33 cellular contexts compared by ENCODE assay signal in genomic region chr6:22727709-22728108, GRCh38.
DNase-seq lines count a peak whose midpoint lies in the region; ATAC-seq, FAIRE-seq and TF ChIP-seq lines count a peak whose summit lies in the region.
"Had no signal": no experiment of that assay in that cellular context is flagged by ENCODE, and none has a peak within 500 bp of the region (broad histone marks: within the 10 kb centered on the region; RNA-seq: fewer than 3 reads in every experiment).

No MANE protein-coding gene starts in this region.

- no peaks in the 10 kb centered on the region for H3K4me1 Mint-ChIP-seq in endodermal cell

- no peak overlapping the region for H3K27ac Mint-ChIP-seq in endodermal cell
- H3K27ac Mint-ChIP-seq: activated T-cell treated with anti-CD3 and anti-CD28 coated beads, Interleukin-2, amount 50 U/mL, for 72 hours; dendritic cell treated with granulocyte-macrophage colony-stimulating factor and Interleukin-4, amounts not matched to agents 40 ng/mL and 50 ng/mL, for 4 days; natural killer cell treated with Interleukin-12 subunit alpha and Interleukin-12 subunit beta and Interleukin-15 and Interleukin-18, amount 100 ng/mL, for 72 hours had no signal

- H2AK5ac ChIP-seq in mesenchymal stem cell (ENCODE audit: low read length, severe bottlenecking), result no peak overlapping the region

- no peak overlapping the region for H2BK120ac ChIP-seq in mesenchymal stem cell (ENCODE audit: low read depth, low read length)

- H2AFZ ChIP-seq in mesenchymal stem cell (ENCODE audit: low read depth, low read length), result no peak overlapping the region

- no peak overlapping the region for H3K4me2 ChIP-seq in mesenchymal stem cell (ENCODE audit: low read length, poor library complexity, severe bottlenecking)
- H3K4me2 ChIP-seq: BLaER1 treated with 17β-estradiol and CSF1 and Interleukin-3, amounts not matched to agents 10 nM and 100 nM had no signal

- peak; percentile 53 for ATAC-seq in sciatic nerve
- ATAC-seq in GM21423 (IDR thresholded peaks at IDR 0.05; ENCODE audit: unreplicated experiment), result no peak
- ATAC-seq: activated CD4-positive, CD25-positive, alpha-beta regulatory T cell treated with anti-CD3 and anti-CD28 coated beads, Interleukin-2, amount 50 U/mL, for 24 hours; activated T-cell treated with anti-CD3 and anti-CD28 coated beads, Interleukin-2, amount 50 U/mL, for 72 hours; esophagus mucosa; gastroesophageal sphincter; mucosa of descending colon; natural killer cell treated with Interleukin-12 subunit alpha and Interleukin-12 subunit beta and Interleukin-15 and Interleukin-18, amount 100 ng/mL, for 72 hours; PC-3; right cardiac atrium; SK-N-SH treated with all-trans-retinoic acid at 6 μM for 48 hours; stimulated activated naive CD8-positive, alpha-beta T cell treated with anti-CD3 and anti-CD28 coated beads, Interleukin-15, Interleukin-2, amounts not matched to agents 100 U/mL and 50 U/mL, for 24 hours had no signal

- no peak overlapping the region for H3K14ac ChIP-seq in mesenchymal stem cell (ENCODE audit: low read length in 2 of 2)

- H4K8ac ChIP-seq in mesenchymal stem cell (ENCODE audit: low read length), result no peak overlapping the region

- H3K36me3 ChIP-seq in mesenchymal stem cell (ENCODE audit: control insufficient read depth in 1 of 2, insufficient read depth in 2 of 2, low read depth in 1 of 2, low read length in 2 of 2), result no peaks in the 10 kb centered on the region
- no peaks in the 10 kb centered on the region for H3K36me3 ChIP-seq in endodermal cell (ENCODE audit: control insufficient read depth, insufficient read depth, low read length)
- H3K36me3 ChIP-seq: BLaER1 treated with 17β-estradiol and CSF1 and Interleukin-3, amounts not matched to agents 10 nM and 100 nM; gastroesophageal sphincter; spleen; uterus had no signal

- no peaks in the 10 kb centered on the region for H3K79me1 ChIP-seq in mesenchymal stem cell (replicated peaks; ENCODE audit: low read length, poor library complexity, severe bottlenecking)

- H4K91ac ChIP-seq in mesenchymal stem cell (ENCODE audit: low read length), result no peak overlapping the region

- intact Hi-C loops in sciatic nerve (cut with DNase I), result no loop called here

- H3K27ac ChIP-seq in mesenchymal stem cell (ENCODE audit: low read length, poor library complexity, severe bottlenecking) (no peak overlapping the region), endodermal cell (ENCODE audit: low read depth, low read length) (no peak overlapping the region)
- H3K27ac ChIP-seq: BLaER1 treated with 17β-estradiol and CSF1 and Interleukin-3, amounts not matched to agents 10 nM and 100 nM; HL-60; spleen; uterus had no signal

- no peak overlapping the region for H3K4me3 ChIP-seq in choroid plexus epithelial cell (ENCODE audit: low read depth, low read length)
- H3K4me3 ChIP-seq in mesenchymal stem cell (ENCODE audit: insufficient read depth in 1 of 2, low read depth in 1 of 2, low read length in 2 of 2), result no peak overlapping the region
- no peak overlapping the region for H3K4me3 ChIP-seq in endodermal cell (ENCODE audit: low read length)
- H3K4me3 ChIP-seq: BLaER1 treated with 17β-estradiol and CSF1 and Interleukin-3, amounts not matched to agents 10 nM and 100 nM; gastroesophageal sphincter; lung; mucosa of descending colon; spleen; uterus had no signal

- DNase-seq in HTR-8/SVneo (ENCODE audit: insufficient read length, low spot score) (no peak), choroid plexus epithelial cell (ENCODE audit: low read depth) (peak; percentile 34), mesenchymal stem cell (peak; percentile 72), sciatic nerve (ENCODE audit: low spot score) (no peak), SIG-M5 treated with dmso at 0.1 percent for 504 hours (lab: John Stamatoyannopoulos, UW; ENCODE audit: unreplicated experiment) (no peak), endodermal cell (no peak)
- DNase-seq: activated CD4-positive, alpha-beta T cell treated with anti-CD3 and anti-CD28 coated beads, Interleukin-2, amount 50 U/mL, for 48 hours; activated T-cell treated with anti-CD3 and anti-CD28 coated beads, Interleukin-2, amount 50 U/mL, for 72 hours; caudate nucleus; kidney glomerular epithelial cell; MM.1S; mucosa of descending colon; NCI-H1105 treated with DMSO at 0.1 percent for 48 hours; NCI-H187 treated with DMSO at 0.1 percent for 48 hours; NCI-H526; NK-92 treated with Interleukin-12 subunit alpha and Interleukin-12 subunit beta, amount 100 ng/mL, for 24 hours; PC-3; right cardiac atrium; spleen; stimulated activated CD4-positive, alpha-beta T cell treated with anti-CD3 and anti-CD28 coated beads, Interleukin-2, amount 100 ng/mL, for 24 hours; stimulated activated naive CD8-positive, alpha-beta T cell treated with anti-CD3 and anti-CD28 coated beads, Interleukin-15, Interleukin-2, amounts not matched to agents 100 U/mL and 50 U/mL, for 24 hours; T-helper 2 cell; uterus had no signal

- H3K27me3 Mint-ChIP-seq in endodermal cell (ENCODE audit: insufficient read depth), result no peaks in the 10 kb centered on the region
- H3K27me3 Mint-ChIP-seq: dendritic cell treated with granulocyte-macrophage colony-stimulating factor and Interleukin-4, amounts not matched to agents 40 ng/mL and 50 ng/mL, for 4 days; natural killer cell treated with Interleukin-12 subunit alpha and Interleukin-12 subunit beta and Interleukin-15 and Interleukin-18, amount 100 ng/mL, for 72 hours had no signal

- peak; percentile 31 for FAIRE-seq in HTR-8/SVneo (lab: Jason Lieb, UNC)

- H3K4me1 ChIP-seq in mesenchymal stem cell (ENCODE audit: control insufficient read depth, insufficient read depth, low read depth, low read length) (no peaks in the 10 kb centered on the region), endodermal cell (ENCODE audit: control insufficient read depth, insufficient read depth, low read length) (no peaks in the 10 kb centered on the region)
- H3K4me1 ChIP-seq: BLaER1 treated with 17β-estradiol and CSF1 and Interleukin-3, amounts not matched to agents 10 nM and 100 nM; spleen; uterus had no signal

- H3K23ac ChIP-seq in mesenchymal stem cell (ENCODE audit: low read length in 2 of 2), result no peak overlapping the region

- H3K9ac ChIP-seq in mesenchymal stem cell (ENCODE audit: low read length) (no peak overlapping the region), endodermal cell (ENCODE audit: extremely low read depth, low read length, poor library complexity, severe bottlenecking) (no peak overlapping the region)
- H3K9ac ChIP-seq: BLaER1 treated with 17β-estradiol and CSF1 and Interleukin-3, amounts not matched to agents 10 nM and 100 nM had no signal

- TF ChIP-seq CTCF in choroid plexus epithelial cell (conservative IDR thresholded peaks at IDR 0.05; ENCODE audit: low read depth, low read length) (no peak), endodermal cell (conservative IDR thresholded peaks at IDR 0.05) (no peak)

- H3K18ac ChIP-seq in mesenchymal stem cell (ENCODE audit: low read depth in 1 of 2, low read length in 2 of 2), result no peak overlapping the region

- H2BK5ac ChIP-seq in mesenchymal stem cell (ENCODE audit: low read depth, low read length, poor library complexity, severe bottlenecking), result no peak overlapping the region

- H3K27me3 ChIP-seq in mesenchymal stem cell (ENCODE audit: control insufficient read depth in 1 of 2, insufficient read depth in 1 of 2, low read length in 2 of 2) (no peaks in the 10 kb centered on the region), endodermal cell (ENCODE audit: control insufficient read depth, insufficient read depth, low read length, poor library complexity, severe bottlenecking) (no peaks in the 10 kb centered on the region)
- H3K27me3 ChIP-seq: BLaER1 treated with 17β-estradiol and CSF1 and Interleukin-3, amounts not matched to agents 10 nM and 100 nM; gastroesophageal sphincter; spleen; uterus had no signal

- H3K4ac ChIP-seq in mesenchymal stem cell (ENCODE audit: low read depth in 1 of 2, low read length in 2 of 2), result no peak overlapping the region

- peaks cover 14% of the 10 kb centered on the region for H3K9me3 Mint-ChIP-seq in endodermal cell

- H3K9me3 ChIP-seq in mesenchymal stem cell (ENCODE audit: control insufficient read depth, low read length) (peaks cover 20% of the 10 kb centered on the region), endodermal cell (ENCODE audit: control insufficient read depth, low read length) (peaks cover 13% of the 10 kb centered on the region)
- H3K9me3 ChIP-seq: uterus had no signal

- no peaks in the 10 kb centered on the region for H3K36me3 Mint-ChIP-seq in endodermal cell (ENCODE audit: low read depth)
- H3K36me3 Mint-ChIP-seq: natural killer cell treated with Interleukin-12 subunit alpha and Interleukin-12 subunit beta and Interleukin-15 and Interleukin-18, amount 100 ng/mL, for 72 hours had no signal

- WGBS in mesenchymal stem cell, result 15% methylated on average over 4 of the region's 6 CpGs
- 89 to 91% methylated on average over 5 to 6 of the region's 6 CpGs for WGBS in endodermal cell (ENCODE audit: insufficient coverage in 1 of 2, insufficient read length in 1 of 2), 2 experiments

- H2BK15ac ChIP-seq in mesenchymal stem cell (ENCODE audit: low read depth, poor library complexity, severe bottlenecking), result no peak overlapping the region

- H2BK12ac ChIP-seq in mesenchymal stem cell (ENCODE audit: low read length in 2 of 2), result no peak overlapping the region

- H3K4me3 Mint-ChIP-seq in endodermal cell, result no peak overlapping the region
- H3K4me3 Mint-ChIP-seq: activated T-cell treated with anti-CD3 and anti-CD28 coated beads, Interleukin-2, amount 50 U/mL, for 72 hours; dendritic cell treated with granulocyte-macrophage colony-stimulating factor and Interleukin-4, amounts not matched to agents 40 ng/mL and 50 ng/mL, for 4 days; natural killer cell treated with Interleukin-12 subunit alpha and Interleukin-12 subunit beta and Interleukin-15 and Interleukin-18, amount 100 ng/mL, for 72 hours had no signal

Comparison
In these comparisons a context has a peak if more than half of its experiments do, and no peak if none do; other contexts are left out.
1. DNase-seq: peak in choroid plexus epithelial cell (single experiment) and mesenchymal stem cell (single experiment); none in HTR-8/SVneo (single experiment), sciatic nerve (single experiment), SIG-M5 treated with dmso at 0.1 percent for 504 hours (single experiment) and endodermal cell (single experiment).